ENCODE assay signal across 1 cellular context in the genomic region with DNA sequence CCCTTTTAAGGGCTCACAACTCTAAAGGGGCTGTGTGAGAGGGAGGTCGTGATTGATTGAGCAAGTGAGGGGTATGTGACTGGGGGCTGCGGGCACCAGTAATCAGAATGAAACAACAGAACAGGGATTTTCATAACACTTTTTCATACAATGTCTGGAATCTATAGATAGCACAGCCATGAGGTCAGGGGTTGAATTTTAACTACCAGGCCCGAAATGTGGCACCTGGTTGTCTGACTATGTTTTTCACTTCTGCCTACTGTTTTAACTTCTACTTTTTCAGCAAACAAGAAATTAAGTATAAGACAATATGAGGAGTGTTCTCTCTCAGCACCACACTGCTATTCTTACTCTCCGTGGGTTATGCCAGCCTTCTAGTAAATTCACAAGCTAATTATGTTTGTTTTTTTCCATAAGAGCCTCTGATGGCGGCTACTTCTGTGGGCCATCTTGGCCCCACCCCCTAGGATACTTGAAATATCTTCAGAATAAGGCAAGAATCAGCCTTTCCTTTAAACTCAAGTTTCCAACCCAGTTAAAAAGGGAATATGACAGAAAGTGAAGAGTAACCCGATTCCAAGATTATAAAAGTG.
TF ChIP-seq lines count a peak whose summit lies in the region.

No MANE protein-coding gene starts in this region.

TF ChIP-seq in GM12878, 131 proteins besides CTCF, POLR2A, EP300 and RAD21 (continued from another document and continues in another):
- TF ChIP-seq, protein P1, sequence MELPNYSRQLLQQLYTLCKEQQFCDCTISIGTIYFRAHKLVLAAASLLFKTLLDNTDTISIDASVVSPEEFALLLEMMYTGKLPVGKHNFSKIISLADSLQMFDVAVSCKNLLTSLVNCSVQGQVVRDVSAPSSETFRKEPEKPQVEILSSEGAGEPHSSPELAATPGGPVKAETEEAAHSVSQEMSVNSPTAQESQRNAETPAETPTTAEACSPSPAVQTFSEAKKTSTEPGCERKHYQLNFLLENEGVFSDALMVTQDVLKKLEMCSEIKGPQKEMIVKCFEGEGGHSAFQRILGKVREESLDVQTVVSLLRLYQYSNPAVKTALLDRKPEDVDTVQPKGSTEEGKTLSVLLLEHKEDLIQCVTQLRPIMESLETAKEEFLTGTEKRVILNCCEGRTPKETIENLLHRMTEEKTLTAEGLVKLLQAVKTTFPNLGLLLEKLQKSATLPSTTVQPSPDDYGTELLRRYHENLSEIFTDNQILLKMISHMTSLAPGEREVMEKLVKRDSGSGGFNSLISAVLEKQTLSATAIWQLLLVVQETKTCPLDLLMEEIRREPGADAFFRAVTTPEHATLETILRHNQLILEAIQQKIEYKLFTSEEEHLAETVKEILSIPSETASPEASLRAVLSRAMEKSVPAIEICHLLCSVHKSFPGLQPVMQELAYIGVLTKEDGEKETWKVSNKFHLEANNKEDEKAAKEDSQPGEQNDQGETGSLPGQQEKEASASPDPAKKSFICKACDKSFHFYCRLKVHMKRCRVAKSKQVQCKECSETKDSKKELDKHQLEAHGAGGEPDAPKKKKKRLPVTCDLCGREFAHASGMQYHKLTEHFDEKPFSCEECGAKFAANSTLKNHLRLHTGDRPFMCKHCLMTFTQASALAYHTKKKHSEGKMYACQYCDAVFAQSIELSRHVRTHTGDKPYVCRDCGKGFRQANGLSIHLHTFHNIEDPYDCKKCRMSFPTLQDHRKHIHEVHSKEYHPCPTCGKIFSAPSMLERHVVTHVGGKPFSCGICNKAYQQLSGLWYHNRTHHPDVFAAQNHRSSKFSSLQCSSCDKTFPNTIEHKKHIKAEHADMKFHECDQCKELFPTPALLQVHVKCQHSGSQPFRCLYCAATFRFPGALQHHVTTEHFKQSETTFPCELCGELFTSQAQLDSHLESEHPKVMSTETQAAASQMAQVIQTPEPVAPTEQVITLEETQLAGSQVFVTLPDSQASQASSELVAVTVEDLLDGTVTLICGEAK (IDR thresholded peaks at IDR 0.05; ENCODE audit: borderline replicate concordance) = no peak
- TF ChIP-seq YY1 (IDR thresholded peaks at IDR 0.05; ENCODE audit: low read depth, low read length) (no peak), NFIC (IDR thresholded peaks at IDR 0.05; ENCODE audit: low read depth, low read length) (no peak), POU2F2 (IDR thresholded peaks at IDR 0.05; ENCODE audit: borderline replicate concordance, low read depth, low read length) (no peak), PAX5 (IDR thresholded peaks at IDR 0.05; ENCODE audit: borderline replicate concordance, low read depth, low read length) (no peak), ZNF384 (IDR thresholded peaks at IDR 0.05; ENCODE audit: borderline replicate concordance, low read depth, low read length) (no peak)
- TF ChIP-seq, protein P2, sequence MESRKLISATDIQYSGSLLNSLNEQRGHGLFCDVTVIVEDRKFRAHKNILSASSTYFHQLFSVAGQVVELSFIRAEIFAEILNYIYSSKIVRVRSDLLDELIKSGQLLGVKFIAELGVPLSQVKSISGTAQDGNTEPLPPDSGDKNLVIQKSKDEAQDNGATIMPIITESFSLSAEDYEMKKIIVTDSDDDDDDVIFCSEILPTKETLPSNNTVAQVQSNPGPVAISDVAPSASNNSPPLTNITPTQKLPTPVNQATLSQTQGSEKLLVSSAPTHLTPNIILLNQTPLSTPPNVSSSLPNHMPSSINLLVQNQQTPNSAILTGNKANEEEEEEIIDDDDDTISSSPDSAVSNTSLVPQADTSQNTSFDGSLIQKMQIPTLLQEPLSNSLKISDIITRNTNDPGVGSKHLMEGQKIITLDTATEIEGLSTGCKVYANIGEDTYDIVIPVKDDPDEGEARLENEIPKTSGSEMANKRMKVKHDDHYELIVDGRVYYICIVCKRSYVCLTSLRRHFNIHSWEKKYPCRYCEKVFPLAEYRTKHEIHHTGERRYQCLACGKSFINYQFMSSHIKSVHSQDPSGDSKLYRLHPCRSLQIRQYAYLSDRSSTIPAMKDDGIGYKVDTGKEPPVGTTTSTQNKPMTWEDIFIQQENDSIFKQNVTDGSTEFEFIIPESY (IDR thresholded peaks at IDR 0.05) = no peak
- TF ChIP-seq, protein P3, sequence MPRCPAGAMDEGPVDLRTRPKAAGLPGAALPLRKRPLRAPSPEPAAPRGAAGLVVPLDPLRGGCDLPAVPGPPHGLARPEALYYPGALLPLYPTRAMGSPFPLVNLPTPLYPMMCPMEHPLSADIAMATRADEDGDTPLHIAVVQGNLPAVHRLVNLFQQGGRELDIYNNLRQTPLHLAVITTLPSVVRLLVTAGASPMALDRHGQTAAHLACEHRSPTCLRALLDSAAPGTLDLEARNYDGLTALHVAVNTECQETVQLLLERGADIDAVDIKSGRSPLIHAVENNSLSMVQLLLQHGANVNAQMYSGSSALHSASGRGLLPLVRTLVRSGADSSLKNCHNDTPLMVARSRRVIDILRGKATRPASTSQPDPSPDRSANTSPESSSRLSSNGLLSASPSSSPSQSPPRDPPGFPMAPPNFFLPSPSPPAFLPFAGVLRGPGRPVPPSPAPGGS (IDR thresholded peaks at IDR 0.05; ENCODE audit: borderline replicate concordance, insufficient read depth, low read depth, low read length, poor library complexity, severe bottlenecking) = no peak
- TF ChIP-seq, protein P4, sequence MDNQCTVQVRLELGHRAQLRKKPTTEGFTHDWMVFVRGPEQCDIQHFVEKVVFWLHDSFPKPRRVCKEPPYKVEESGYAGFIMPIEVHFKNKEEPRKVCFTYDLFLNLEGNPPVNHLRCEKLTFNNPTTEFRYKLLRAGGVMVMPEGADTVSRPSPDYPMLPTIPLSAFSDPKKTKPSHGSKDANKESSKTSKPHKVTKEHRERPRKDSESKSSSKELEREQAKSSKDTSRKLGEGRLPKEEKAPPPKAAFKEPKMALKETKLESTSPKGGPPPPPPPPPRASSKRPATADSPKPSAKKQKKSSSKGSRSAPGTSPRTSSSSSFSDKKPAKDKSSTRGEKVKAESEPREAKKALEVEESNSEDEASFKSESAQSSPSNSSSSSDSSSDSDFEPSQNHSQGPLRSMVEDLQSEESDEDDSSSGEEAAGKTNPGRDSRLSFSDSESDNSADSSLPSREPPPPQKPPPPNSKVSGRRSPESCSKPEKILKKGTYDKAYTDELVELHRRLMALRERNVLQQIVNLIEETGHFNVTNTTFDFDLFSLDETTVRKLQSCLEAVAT (IDR thresholded peaks at IDR 0.05) = no peak
- TF ChIP-seq, protein P5, sequence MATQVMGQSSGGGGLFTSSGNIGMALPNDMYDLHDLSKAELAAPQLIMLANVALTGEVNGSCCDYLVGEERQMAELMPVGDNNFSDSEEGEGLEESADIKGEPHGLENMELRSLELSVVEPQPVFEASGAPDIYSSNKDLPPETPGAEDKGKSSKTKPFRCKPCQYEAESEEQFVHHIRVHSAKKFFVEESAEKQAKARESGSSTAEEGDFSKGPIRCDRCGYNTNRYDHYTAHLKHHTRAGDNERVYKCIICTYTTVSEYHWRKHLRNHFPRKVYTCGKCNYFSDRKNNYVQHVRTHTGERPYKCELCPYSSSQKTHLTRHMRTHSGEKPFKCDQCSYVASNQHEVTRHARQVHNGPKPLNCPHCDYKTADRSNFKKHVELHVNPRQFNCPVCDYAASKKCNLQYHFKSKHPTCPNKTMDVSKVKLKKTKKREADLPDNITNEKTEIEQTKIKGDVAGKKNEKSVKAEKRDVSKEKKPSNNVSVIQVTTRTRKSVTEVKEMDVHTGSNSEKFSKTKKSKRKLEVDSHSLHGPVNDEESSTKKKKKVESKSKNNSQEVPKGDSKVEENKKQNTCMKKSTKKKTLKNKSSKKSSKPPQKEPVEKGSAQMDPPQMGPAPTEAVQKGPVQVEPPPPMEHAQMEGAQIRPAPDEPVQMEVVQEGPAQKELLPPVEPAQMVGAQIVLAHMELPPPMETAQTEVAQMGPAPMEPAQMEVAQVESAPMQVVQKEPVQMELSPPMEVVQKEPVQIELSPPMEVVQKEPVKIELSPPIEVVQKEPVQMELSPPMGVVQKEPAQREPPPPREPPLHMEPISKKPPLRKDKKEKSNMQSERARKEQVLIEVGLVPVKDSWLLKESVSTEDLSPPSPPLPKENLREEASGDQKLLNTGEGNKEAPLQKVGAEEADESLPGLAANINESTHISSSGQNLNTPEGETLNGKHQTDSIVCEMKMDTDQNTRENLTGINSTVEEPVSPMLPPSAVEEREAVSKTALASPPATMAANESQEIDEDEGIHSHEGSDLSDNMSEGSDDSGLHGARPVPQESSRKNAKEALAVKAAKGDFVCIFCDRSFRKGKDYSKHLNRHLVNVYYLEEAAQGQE (IDR thresholded peaks at IDR 0.05; ENCODE audit: low read depth, low read length) = no peak
- TF ChIP-seq, protein P6, sequence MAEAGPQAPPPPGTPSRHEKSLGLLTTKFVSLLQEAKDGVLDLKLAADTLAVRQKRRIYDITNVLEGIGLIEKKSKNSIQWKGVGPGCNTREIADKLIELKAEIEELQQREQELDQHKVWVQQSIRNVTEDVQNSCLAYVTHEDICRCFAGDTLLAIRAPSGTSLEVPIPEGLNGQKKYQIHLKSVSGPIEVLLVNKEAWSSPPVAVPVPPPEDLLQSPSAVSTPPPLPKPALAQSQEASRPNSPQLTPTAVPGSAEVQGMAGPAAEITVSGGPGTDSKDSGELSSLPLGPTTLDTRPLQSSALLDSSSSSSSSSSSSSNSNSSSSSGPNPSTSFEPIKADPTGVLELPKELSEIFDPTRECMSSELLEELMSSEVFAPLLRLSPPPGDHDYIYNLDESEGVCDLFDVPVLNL (IDR thresholded peaks at IDR 0.05; ENCODE audit: low read depth, low read length) = no peak
- TF ChIP-seq, protein P7, sequence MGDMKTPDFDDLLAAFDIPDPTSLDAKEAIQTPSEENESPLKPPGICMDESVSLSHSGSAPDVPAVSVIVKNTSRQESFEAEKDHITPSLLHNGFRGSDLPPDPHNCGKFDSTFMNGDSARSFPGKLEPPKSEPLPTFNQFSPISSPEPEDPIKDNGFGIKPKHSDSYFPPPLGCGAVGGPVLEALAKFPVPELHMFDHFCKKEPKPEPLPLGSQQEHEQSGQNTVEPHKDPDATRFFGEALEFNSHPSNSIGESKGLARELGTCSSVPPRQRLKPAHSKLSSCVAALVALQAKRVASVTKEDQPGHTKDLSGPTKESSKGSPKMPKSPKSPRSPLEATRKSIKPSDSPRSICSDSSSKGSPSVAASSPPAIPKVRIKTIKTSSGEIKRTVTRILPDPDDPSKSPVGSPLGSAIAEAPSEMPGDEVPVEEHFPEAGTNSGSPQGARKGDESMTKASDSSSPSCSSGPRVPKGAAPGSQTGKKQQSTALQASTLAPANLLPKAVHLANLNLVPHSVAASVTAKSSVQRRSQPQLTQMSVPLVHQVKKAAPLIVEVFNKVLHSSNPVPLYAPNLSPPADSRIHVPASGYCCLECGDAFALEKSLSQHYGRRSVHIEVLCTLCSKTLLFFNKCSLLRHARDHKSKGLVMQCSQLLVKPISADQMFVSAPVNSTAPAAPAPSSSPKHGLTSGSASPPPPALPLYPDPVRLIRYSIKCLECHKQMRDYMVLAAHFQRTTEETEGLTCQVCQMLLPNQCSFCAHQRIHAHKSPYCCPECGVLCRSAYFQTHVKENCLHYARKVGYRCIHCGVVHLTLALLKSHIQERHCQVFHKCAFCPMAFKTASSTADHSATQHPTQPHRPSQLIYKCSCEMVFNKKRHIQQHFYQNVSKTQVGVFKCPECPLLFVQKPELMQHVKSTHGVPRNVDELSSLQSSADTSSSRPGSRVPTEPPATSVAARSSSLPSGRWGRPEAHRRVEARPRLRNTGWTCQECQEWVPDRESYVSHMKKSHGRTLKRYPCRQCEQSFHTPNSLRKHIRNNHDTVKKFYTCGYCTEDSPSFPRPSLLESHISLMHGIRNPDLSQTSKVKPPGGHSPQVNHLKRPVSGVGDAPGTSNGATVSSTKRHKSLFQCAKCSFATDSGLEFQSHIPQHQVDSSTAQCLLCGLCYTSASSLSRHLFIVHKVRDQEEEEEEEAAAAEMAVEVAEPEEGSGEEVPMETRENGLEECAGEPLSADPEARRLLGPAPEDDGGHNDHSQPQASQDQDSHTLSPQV (IDR thresholded peaks at IDR 0.05) = no peak
- TF ChIP-seq, protein P8, sequence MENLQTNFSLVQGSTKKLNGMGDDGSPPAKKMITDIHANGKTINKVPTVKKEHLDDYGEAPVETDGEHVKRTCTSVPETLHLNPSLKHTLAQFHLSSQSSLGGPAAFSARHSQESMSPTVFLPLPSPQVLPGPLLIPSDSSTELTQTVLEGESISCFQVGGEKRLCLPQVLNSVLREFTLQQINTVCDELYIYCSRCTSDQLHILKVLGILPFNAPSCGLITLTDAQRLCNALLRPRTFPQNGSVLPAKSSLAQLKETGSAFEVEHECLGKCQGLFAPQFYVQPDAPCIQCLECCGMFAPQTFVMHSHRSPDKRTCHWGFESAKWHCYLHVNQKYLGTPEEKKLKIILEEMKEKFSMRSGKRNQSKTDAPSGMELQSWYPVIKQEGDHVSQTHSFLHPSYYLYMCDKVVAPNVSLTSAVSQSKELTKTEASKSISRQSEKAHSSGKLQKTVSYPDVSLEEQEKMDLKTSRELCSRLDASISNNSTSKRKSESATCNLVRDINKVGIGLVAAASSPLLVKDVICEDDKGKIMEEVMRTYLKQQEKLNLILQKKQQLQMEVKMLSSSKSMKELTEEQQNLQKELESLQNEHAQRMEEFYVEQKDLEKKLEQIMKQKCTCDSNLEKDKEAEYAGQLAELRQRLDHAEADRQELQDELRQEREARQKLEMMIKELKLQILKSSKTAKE (IDR thresholded peaks at IDR 0.05; ENCODE audit: low read depth, poor library complexity, severe bottlenecking) = peak; percentile 36
- TF ChIP-seq, protein P9, sequence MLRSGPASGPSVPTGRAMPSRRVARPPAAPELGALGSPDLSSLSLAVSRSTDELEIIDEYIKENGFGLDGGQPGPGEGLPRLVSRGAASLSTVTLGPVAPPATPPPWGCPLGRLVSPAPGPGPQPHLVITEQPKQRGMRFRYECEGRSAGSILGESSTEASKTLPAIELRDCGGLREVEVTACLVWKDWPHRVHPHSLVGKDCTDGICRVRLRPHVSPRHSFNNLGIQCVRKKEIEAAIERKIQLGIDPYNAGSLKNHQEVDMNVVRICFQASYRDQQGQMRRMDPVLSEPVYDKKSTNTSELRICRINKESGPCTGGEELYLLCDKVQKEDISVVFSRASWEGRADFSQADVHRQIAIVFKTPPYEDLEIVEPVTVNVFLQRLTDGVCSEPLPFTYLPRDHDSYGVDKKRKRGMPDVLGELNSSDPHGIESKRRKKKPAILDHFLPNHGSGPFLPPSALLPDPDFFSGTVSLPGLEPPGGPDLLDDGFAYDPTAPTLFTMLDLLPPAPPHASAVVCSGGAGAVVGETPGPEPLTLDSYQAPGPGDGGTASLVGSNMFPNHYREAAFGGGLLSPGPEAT (IDR thresholded peaks at IDR 0.05; ENCODE audit: low read depth) = no peak
- TF ChIP-seq, protein P10, sequence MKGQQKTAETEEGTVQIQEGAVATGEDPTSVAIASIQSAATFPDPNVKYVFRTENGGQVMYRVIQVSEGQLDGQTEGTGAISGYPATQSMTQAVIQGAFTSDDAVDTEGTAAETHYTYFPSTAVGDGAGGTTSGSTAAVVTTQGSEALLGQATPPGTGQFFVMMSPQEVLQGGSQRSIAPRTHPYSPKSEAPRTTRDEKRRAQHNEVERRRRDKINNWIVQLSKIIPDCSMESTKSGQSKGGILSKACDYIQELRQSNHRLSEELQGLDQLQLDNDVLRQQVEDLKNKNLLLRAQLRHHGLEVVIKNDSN (IDR thresholded peaks at IDR 0.05; ENCODE audit: borderline replicate concordance, extremely low read length, insufficient read depth, low read depth, low read length) = no peak
- TF ChIP-seq, protein P11, sequence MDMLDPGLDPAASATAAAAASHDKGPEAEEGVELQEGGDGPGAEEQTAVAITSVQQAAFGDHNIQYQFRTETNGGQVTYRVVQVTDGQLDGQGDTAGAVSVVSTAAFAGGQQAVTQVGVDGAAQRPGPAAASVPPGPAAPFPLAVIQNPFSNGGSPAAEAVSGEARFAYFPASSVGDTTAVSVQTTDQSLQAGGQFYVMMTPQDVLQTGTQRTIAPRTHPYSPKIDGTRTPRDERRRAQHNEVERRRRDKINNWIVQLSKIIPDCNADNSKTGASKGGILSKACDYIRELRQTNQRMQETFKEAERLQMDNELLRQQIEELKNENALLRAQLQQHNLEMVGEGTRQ (IDR thresholded peaks at IDR 0.05; ENCODE audit: borderline replicate concordance, low read depth, low read length) = no peak
